8 cellular contexts compared by ENCODE assay signal in the genomic region with DNA sequence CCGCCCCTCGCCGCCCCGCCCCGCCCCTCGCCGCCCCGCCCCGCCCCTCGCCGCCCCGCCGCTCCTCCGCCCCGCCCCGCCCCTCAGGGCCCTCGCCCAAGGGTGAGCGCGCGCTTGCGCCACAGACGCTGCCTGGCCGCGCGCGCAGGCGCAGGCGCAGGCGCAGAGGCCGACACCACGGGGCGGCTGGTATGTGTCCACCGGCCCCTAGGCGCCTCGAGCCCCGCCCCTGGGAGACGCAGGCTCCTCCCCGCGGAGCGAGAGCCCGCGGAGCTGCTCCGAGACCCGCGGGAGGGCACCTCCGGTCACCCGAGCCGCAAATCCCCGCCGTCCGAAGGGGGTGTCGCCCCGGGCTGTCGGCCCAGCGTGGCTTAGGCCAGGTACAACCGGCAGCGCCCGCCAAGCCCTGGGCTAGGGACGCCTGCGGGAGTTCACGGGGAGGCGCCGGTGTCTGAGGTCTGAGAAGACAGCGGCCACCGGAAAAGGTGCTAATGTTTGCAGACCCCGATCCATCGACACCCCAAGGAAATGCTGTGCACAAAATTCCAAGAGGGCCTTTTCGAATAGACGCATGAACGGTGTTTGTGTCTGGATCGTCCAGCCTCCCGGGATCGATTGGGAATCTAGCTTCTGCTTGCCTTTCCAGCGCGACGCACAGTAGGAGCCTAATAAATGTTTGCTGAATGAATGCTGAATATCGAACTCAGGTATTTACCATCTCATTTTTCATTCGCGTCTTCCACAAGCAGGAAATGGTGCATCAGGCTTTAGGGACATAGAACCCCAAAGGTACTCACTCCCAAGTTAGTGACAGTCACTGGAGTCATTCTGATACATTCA. TPM values are rescaled to one million over a fixed set of nuclear protein-coding genes. Genes with fewer than 3 reads are reported as not detected.
DNase-seq lines count a peak whose midpoint lies in the region; ATAC-seq and TF ChIP-seq lines count a peak whose summit lies in the region.

No MANE protein-coding gene starts in this region.

- H3K4me1 Mint-ChIP-seq in activated CD4-positive, alpha-beta T cell treated with anti-CD3 and anti-CD28 coated beads for 36 hours = peaks cover 35% of the 10 kb centered on the region

- DNase-seq in AG08396 (ENCODE audit: low spot score) (peak; percentile 97), NCI-H446 treated with DMSO at 0.1 percent for 48 hours (lab: John Stamatoyannopoulos, UW) (peak; percentile 66), choroid plexus epithelial cell (ENCODE audit: low read depth) (peak; percentile 88), left colon (peak; percentile 86 to 89)
- DNase-seq in activated CD4-positive, alpha-beta T cell treated with anti-CD3 and anti-CD28 coated beads for 36 hours = peak; percentile 92
- peak; percentile 60 to 76 (median 66) for DNase-seq in stimulated activated CD4-positive, alpha-beta T cell treated with anti-CD3 and anti-CD28 coated beads, Interleukin-1b, Interleukin-23, amount 100 ng/mL, for 24 hours (ENCODE audit: low read depth in 4 of 4, low spot score in 1 of 4)

- POLR2A ChIA-PET in activated CD4-positive, alpha-beta T cell treated with anti-CD3 and anti-CD28 coated beads for 36 hours (lab: Charles Lee) = interaction anchor here (1.2 kb wide), 1 partner anchor 10 kb away, joined by 5 read pairs; no protein-coding TSS in a partner anchor

- peak overlapping the region; percentile 72 for H3K4me3 ChIP-seq in choroid plexus epithelial cell (ENCODE audit: low read depth, low read length)

- H3K36me3 Mint-ChIP-seq in activated CD4-positive, alpha-beta T cell treated with anti-CD3 and anti-CD28 coated beads for 36 hours (ENCODE audit: low read depth) = peaks cover 9% of the 10 kb centered on the region

- intact Hi-C loops in activated CD4-positive, alpha-beta T cell treated with anti-CD3 and anti-CD28 coated beads for 36 hours (cut with DNase I, micrococcal nuclease) = loop anchor here in 1 of 2 experiments (1.0 to 5.0 kb wide), 9 partner anchors 10 to 641 kb away; a partner anchor contains a TSS
- intact Hi-C loops in left colon (cut with DNase I, micrococcal nuclease) = no loop called here

- H3K4me3 Mint-ChIP-seq in activated CD4-positive, alpha-beta T cell treated with anti-CD3 and anti-CD28 coated beads for 36 hours = peak overlapping the region; percentile 81

- CTCF ChIA-PET in activated CD4-positive, alpha-beta T cell treated with anti-CD3 and anti-CD28 coated beads for 36 hours (lab: Charles Lee) = interaction anchor here (0.6 to 3.0 kb wide), 8 partner anchors 10 to 504 kb away, joined by 3 to 18 read pairs (median 4); no protein-coding TSS in a partner anchor

- no peak for TF ChIP-seq CTCF in choroid plexus epithelial cell (conservative IDR thresholded peaks at IDR 0.05; ENCODE audit: low read depth, low read length)

- no peaks in the 10 kb centered on the region for H3K27me3 Mint-ChIP-seq in activated CD4-positive, alpha-beta T cell treated with anti-CD3 and anti-CD28 coated beads for 36 hours

- H3K9me3 Mint-ChIP-seq in activated CD4-positive, alpha-beta T cell treated with anti-CD3 and anti-CD28 coated beads for 36 hours (ENCODE audit: low read depth) = no peaks in the 10 kb centered on the region

- peak overlapping the region; percentile 72 for H3K27ac Mint-ChIP-seq in activated CD4-positive, alpha-beta T cell treated with anti-CD3 and anti-CD28 coated beads for 36 hours

- ATAC-seq in GM18909 (IDR thresholded peaks at IDR 0.05; ENCODE audit: poor library complexity, unreplicated experiment) (peak; percentile 80), HG03175 (IDR thresholded peaks at IDR 0.05; ENCODE audit: unreplicated experiment) (peak; percentile 89), left colon (peak; percentile 92)
- peak; percentile 94 for ATAC-seq in activated CD4-positive, alpha-beta T cell treated with anti-CD3 and anti-CD28 coated beads for 36 hours

RNA-seq across cellular contexts. Expression of a gene that starts 0.5 kb away (rescaled TPM):
- total RNA-seq in activated CD4-positive, alpha-beta T cell treated with anti-CD3 and anti-CD28 coated beads for 36 hours = 10 to 100 TPM; 13.9 to 14.7 TPM
- 10 to 100 TPM; 20.4 to 21.8 TPM for total RNA-seq in left colon

RNA-seq across cellular contexts. Expression of a gene that starts 47.6 kb away (rescaled TPM):
- total RNA-seq in activated CD4-positive, alpha-beta T cell treated with anti-CD3 and anti-CD28 coated beads for 36 hours = under 1 TPM; 0.12 to 0.14 TPM
- total RNA-seq in left colon = not detected

Comparison
In these comparisons a context has a peak if more than half of its experiments do, and no peak if none do; other contexts are left out.
1. Peak in every context shown above with its lines: DNase-seq, ATAC-seq and H3K4me3 ChIP-seq.